1 cellular context compared by ENCODE assay signal in the genomic region with DNA sequence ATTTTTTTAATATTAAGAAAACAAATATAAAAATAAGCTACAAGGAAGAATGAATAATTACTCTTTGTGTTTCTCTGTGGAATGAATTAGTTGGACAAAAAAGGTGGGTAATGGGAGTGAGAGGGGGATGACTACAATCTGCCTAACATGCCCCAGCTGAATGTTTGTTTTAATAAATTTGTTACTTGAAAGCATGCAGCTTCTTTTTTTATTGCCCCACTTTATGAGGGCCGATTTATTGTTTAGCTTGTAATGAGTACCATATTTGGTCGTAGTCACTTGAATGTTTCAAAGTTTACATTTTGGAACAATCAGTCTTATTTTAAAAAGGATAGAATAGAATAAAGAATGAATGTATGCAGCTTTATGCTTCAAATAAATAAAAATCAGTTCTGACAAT.
TF ChIP-seq lines count a peak whose summit lies in the region.

No MANE protein-coding gene starts in this region.

TF ChIP-seq in HEK293, 187 proteins besides CTCF, POLR2A, EP300 and RAD21 (continued from another document):
- TF ChIP-seq, protein P1, sequence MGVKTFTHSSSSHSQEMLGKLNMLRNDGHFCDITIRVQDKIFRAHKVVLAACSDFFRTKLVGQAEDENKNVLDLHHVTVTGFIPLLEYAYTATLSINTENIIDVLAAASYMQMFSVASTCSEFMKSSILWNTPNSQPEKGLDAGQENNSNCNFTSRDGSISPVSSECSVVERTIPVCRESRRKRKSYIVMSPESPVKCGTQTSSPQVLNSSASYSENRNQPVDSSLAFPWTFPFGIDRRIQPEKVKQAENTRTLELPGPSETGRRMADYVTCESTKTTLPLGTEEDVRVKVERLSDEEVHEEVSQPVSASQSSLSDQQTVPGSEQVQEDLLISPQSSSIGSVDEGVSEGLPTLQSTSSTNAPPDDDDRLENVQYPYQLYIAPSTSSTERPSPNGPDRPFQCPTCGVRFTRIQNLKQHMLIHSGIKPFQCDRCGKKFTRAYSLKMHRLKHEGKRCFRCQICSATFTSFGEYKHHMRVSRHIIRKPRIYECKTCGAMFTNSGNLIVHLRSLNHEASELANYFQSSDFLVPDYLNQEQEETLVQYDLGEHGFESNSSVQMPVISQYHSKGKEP (tag by site-specific recombination; IDR thresholded peaks at IDR 0.05): peak; percentile 47; the same call in 1 of the 2 replicates
- TF ChIP-seq, protein P2, sequence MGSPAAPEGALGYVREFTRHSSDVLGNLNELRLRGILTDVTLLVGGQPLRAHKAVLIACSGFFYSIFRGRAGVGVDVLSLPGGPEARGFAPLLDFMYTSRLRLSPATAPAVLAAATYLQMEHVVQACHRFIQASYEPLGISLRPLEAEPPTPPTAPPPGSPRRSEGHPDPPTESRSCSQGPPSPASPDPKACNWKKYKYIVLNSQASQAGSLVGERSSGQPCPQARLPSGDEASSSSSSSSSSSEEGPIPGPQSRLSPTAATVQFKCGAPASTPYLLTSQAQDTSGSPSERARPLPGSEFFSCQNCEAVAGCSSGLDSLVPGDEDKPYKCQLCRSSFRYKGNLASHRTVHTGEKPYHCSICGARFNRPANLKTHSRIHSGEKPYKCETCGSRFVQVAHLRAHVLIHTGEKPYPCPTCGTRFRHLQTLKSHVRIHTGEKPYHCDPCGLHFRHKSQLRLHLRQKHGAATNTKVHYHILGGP (tag by site-specific recombination; IDR thresholded peaks at IDR 0.05): peak; percentile 86
- TF ChIP-seq ZNF169 (tag by site-specific recombination; IDR thresholded peaks at IDR 0.05) (no peak), WT1 (tag by site-specific recombination; IDR thresholded peaks at IDR 0.05) (peak; percentile 61), OSR2 (tag by site-specific recombination; IDR thresholded peaks at IDR 0.05) (0 out of 2 replicates have a peak, but pooled peaks have one; percentile 26), FEZF1 (tag by site-specific recombination; IDR thresholded peaks at IDR 0.05) (peak; percentile 17; the same call in 1 of the 2 replicates), ZNF843 (tag by site-specific recombination; IDR thresholded peaks at IDR 0.05) (0 out of 2 replicates have a peak, but pooled peaks have one; percentile 31), BCL11A (tag by site-specific recombination; IDR thresholded peaks at IDR 0.05; ENCODE audit: low read depth) (no peak)
- TF ChIP-seq, protein P3, sequence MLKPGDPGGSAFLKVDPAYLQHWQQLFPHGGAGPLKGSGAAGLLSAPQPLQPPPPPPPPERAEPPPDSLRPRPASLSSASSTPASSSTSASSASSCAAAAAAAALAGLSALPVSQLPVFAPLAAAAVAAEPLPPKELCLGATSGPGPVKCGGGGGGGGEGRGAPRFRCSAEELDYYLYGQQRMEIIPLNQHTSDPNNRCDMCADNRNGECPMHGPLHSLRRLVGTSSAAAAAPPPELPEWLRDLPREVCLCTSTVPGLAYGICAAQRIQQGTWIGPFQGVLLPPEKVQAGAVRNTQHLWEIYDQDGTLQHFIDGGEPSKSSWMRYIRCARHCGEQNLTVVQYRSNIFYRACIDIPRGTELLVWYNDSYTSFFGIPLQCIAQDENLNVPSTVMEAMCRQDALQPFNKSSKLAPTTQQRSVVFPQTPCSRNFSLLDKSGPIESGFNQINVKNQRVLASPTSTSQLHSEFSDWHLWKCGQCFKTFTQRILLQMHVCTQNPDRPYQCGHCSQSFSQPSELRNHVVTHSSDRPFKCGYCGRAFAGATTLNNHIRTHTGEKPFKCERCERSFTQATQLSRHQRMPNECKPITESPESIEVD (tag by site-specific recombination; IDR thresholded peaks at IDR 0.05): peak; percentile 54
- TF ChIP-seq, protein P4, sequence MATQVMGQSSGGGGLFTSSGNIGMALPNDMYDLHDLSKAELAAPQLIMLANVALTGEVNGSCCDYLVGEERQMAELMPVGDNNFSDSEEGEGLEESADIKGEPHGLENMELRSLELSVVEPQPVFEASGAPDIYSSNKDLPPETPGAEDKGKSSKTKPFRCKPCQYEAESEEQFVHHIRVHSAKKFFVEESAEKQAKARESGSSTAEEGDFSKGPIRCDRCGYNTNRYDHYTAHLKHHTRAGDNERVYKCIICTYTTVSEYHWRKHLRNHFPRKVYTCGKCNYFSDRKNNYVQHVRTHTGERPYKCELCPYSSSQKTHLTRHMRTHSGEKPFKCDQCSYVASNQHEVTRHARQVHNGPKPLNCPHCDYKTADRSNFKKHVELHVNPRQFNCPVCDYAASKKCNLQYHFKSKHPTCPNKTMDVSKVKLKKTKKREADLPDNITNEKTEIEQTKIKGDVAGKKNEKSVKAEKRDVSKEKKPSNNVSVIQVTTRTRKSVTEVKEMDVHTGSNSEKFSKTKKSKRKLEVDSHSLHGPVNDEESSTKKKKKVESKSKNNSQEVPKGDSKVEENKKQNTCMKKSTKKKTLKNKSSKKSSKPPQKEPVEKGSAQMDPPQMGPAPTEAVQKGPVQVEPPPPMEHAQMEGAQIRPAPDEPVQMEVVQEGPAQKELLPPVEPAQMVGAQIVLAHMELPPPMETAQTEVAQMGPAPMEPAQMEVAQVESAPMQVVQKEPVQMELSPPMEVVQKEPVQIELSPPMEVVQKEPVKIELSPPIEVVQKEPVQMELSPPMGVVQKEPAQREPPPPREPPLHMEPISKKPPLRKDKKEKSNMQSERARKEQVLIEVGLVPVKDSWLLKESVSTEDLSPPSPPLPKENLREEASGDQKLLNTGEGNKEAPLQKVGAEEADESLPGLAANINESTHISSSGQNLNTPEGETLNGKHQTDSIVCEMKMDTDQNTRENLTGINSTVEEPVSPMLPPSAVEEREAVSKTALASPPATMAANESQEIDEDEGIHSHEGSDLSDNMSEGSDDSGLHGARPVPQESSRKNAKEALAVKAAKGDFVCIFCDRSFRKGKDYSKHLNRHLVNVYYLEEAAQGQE (tag by site-specific recombination; IDR thresholded peaks at IDR 0.05): no peak
TF ChIP-seq in HEK293: peak in this region for 8.
